19 cellular contexts compared by ENCODE assay signal in genomic region chr7:135434047-135434446, GRCh38.
"Had no signal": no experiment of that assay in that cellular context is flagged by ENCODE, and none has a peak within 500 bp of the region (broad histone marks: within the 10 kb centered on the region; RNA-seq: fewer than 3 reads in every experiment).

No MANE protein-coding gene starts in this region.

- H3K4me3 Mint-ChIP-seq: activated naive CD8-positive, alpha-beta T cell treated with anti-CD3 and anti-CD28 coated beads for 36 hours; dendritic cell treated with granulocyte-macrophage colony-stimulating factor and Interleukin-4, amounts not matched to agents 40 ng/mL and 50 ng/mL, for 4 days; type B pancreatic cell had no signal

- H3K27me3 Mint-ChIP-seq: activated naive CD8-positive, alpha-beta T cell treated with anti-CD3 and anti-CD28 coated beads for 36 hours; dendritic cell treated with granulocyte-macrophage colony-stimulating factor and Interleukin-4, amounts not matched to agents 40 ng/mL and 50 ng/mL, for 4 days; type B pancreatic cell had no signal

- H3K4me2 ChIP-seq: smooth muscle cell had no signal

- H3K27ac Mint-ChIP-seq: activated naive CD8-positive, alpha-beta T cell treated with anti-CD3 and anti-CD28 coated beads for 36 hours; dendritic cell treated with granulocyte-macrophage colony-stimulating factor and Interleukin-4, amounts not matched to agents 40 ng/mL and 50 ng/mL, for 4 days; type B pancreatic cell had no signal

- H3K4me3 ChIP-seq: right lobe of liver, smooth muscle cell, thoracic aorta had no signal

- H3K27me3 ChIP-seq: foreskin keratinocyte, right lobe of liver had no signal

- H3K9me3 Mint-ChIP-seq: dendritic cell treated with granulocyte-macrophage colony-stimulating factor and Interleukin-4, amounts not matched to agents 40 ng/mL and 50 ng/mL, for 4 days had no signal

- DNase-seq: activated CD4-positive, alpha-beta T cell treated with anti-CD3 and anti-CD28 coated beads for 4 hours; activated CD4-positive, alpha-beta T cell treated with anti-CD3 and anti-CD28 coated beads, Interleukin-2, amount 50 U/mL, for 48 hours; activated CD4-positive, CD25-positive, alpha-beta regulatory T cell; activated naive CD4-positive, alpha-beta T cell treated with Interleukin-2 at 50 U/mL for 16 hours; activated naive CD8-positive, alpha-beta T cell treated with anti-CD3 and anti-CD28 coated beads for 36 hours; activated T-cell treated with anti-CD3 and anti-CD28 coated beads, Interleukin-2, amount 50 U/mL, for 48 hours; cerebellar nuclear complex; effector CD4-positive, alpha-beta T cell; erythroblast; foreskin keratinocyte; occipital lobe; posterior cingulate gyrus; right lobe of liver; stimulated activated CD4-positive, alpha-beta T cell treated with anti-CD3 and anti-CD28 coated beads, Interleukin-4, amount 100 ng/mL, for 1 hour; stimulated activated naive CD4-positive, alpha-beta T cell had no signal

- ATAC-seq: foreskin keratinocyte had no signal

- H3K27ac ChIP-seq: foreskin keratinocyte, right lobe of liver, thoracic aorta had no signal

- H3K36me3 ChIP-seq: right lobe of liver had no signal

- H3K9me3 ChIP-seq: right lobe of liver had no signal

- H3K4me1 ChIP-seq: foreskin keratinocyte had no signal
